ENCODE assay signal across 22 cellular contexts in the genomic region with DNA sequence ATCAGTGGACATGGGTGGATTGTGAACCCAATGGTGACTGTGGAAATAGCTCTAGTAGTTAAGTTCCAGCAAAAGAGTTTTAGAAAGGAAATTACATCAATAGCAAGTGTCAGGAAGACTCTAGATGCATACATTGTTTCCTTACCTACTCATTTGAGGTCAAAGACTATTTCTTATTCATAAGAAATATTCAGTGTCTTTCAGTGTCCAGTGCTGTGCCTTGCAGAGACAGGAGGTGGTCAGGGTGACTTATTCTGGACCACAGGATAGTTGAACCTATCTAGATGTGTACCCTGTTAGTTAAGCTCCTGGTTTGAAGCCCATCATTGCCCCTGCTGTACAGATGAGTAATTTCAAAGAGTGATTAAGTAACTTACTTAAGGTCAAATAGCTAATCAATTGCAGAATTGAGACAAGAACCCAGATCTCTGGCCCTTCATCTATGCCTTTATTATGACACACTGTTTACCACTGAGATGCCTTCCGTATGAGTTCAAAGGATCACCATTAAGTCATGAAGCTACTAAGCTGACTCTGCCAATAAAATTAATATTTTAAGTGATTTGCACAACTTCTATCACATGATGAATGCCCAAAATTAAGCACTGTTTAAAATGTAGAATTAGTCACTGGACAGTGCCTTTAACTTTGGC.
DNase-seq lines count a peak whose midpoint lies in the region; ATAC-seq, FAIRE-seq and TF ChIP-seq lines count a peak whose summit lies in the region.
"Had no signal": no experiment of that assay in that cellular context is flagged by ENCODE, and none has a peak within 500 bp of the region (broad histone marks: within the 10 kb centered on the region; RNA-seq: fewer than 3 reads in every experiment).

No MANE protein-coding gene starts in this region.

- no peaks in the 10 kb centered on the region for H3K4me1 Mint-ChIP-seq in activated CD4-positive, alpha-beta memory T cell treated with anti-CD3 and anti-CD28 coated beads, Interleukin-2, amount 10 ng/mL, durations not matched to agents 7 days and 5 days

- no peaks in the 10 kb centered on the region for H3K27me3 ChIP-seq in BJ (ENCODE audit: control insufficient read depth, insufficient read depth, low read length)
- no peaks in the 10 kb centered on the region for H3K27me3 ChIP-seq in mesenchymal stem cell (ENCODE audit: control insufficient read depth in 1 of 2, insufficient read depth in 1 of 2, low read length in 2 of 2)
- H3K27me3 ChIP-seq in HepG2 (ENCODE audit: control insufficient read depth in 1 of 2, insufficient read depth in 2 of 2, low read length in 2 of 2), result no peaks in the 10 kb centered on the region
- H3K27me3 ChIP-seq in hepatocyte, result no peaks in the 10 kb centered on the region
- H3K27me3 ChIP-seq: left lung, tibial artery had no signal

- no peak overlapping the region for H2AFZ ChIP-seq in mesenchymal stem cell (ENCODE audit: low read depth, low read length)
- no peak overlapping the region for H2AFZ ChIP-seq in HepG2 (ENCODE audit: low read length)
- no peak overlapping the region for H2AFZ ChIP-seq in hepatocyte

- POLR2A ChIA-PET in BJ (lab: Charles Lee) (interaction anchor here (0.6 kb wide), 1 partner anchor 68 kb away, joined by 6 read pairs; no protein-coding TSS in a partner anchor), HepG2 (lab: Yijun Ruan, JAX) (no interaction called here)
- POLR2A ChIA-PET in activated CD4-positive, alpha-beta memory T cell treated with anti-CD3 and anti-CD28 coated beads, Interleukin-2, amount 10 ng/mL, durations not matched to agents 7 days and 5 days (lab: Charles Lee), result no interaction called here

- no peak overlapping the region for H3K27ac Mint-ChIP-seq in activated CD4-positive, alpha-beta memory T cell treated with anti-CD3 and anti-CD28 coated beads, Interleukin-2, amount 10 ng/mL, durations not matched to agents 7 days and 5 days
- H3K27ac Mint-ChIP-seq: progenitor cell of endocrine pancreas, T-helper 17 cell had no signal

- no peak overlapping the region for H2BK120ac ChIP-seq in mesenchymal stem cell (ENCODE audit: low read depth, low read length)

- WGBS in mesenchymal stem cell, result 100% methylated on average over 1 of the region's 1 CpG
- 78% methylated on average over 1 of the region's 1 CpG for WGBS in HepG2 (ENCODE audit: low lambda C conversion rate)
- 77% methylated on average over 1 of the region's 1 CpG for WGBS in hepatocyte (ENCODE audit: low lambda C conversion rate, missing lambda C conversion rate)

- no peak for TF ChIP-seq POLR2A in HepG2 (IDR thresholded peaks at IDR 0.05; ENCODE audit: insufficient read depth in 1 of 2, low read depth in 2 of 2, low read length in 2 of 2)

- H3K4me3 Mint-ChIP-seq in activated CD4-positive, alpha-beta memory T cell treated with anti-CD3 and anti-CD28 coated beads, Interleukin-2, amount 10 ng/mL, durations not matched to agents 7 days and 5 days, result no peak overlapping the region
- H3K4me3 Mint-ChIP-seq: T-helper 17 cell had no signal

- no peaks in the 10 kb centered on the region for H3K9me3 Mint-ChIP-seq in activated CD4-positive, alpha-beta memory T cell treated with anti-CD3 and anti-CD28 coated beads, Interleukin-2, amount 10 ng/mL, durations not matched to agents 7 days and 5 days

- H2BK15ac ChIP-seq in mesenchymal stem cell (ENCODE audit: low read depth, poor library complexity, severe bottlenecking), result no peak overlapping the region

- no peaks in the 10 kb centered on the region for H4K20me1 ChIP-seq in HepG2 (ENCODE audit: insufficient read depth, low read length)
- no peaks in the 10 kb centered on the region for H4K20me1 ChIP-seq in hepatocyte (ENCODE audit: insufficient read depth, poor library complexity, severe bottlenecking)

- H3K79me2 ChIP-seq in HepG2 (ENCODE audit: insufficient read depth, low read length), result no peaks in the 10 kb centered on the region
- H3K79me2 ChIP-seq in hepatocyte, result no peaks in the 10 kb centered on the region

- H3K9ac ChIP-seq in mesenchymal stem cell (ENCODE audit: low read length) (peak overlapping the region; percentile 70), HepG2 (ENCODE audit: insufficient read depth, low read depth, low read length) (no peak overlapping the region)

- TF ChIP-seq CTCF in BJ (IDR thresholded peaks at IDR 0.05; ENCODE audit: insufficient read depth, low read depth, low read length) (no peak), choroid plexus epithelial cell (conservative IDR thresholded peaks at IDR 0.05; ENCODE audit: low read depth, low read length) (no peak), HepG2 (CRISPR knock-in tag; IDR thresholded peaks at IDR 0.05) (no peak), hepatocyte (IDR thresholded peaks at IDR 0.05; ENCODE audit: poor library complexity) (no peak)

- BruUV-seq in HepG2 (replicated peaks; lab: Mats Ljungman, UMichigan), result no TSS peak

- DNase-seq in BJ (ENCODE audit: low read depth) (peak; percentile 9), LHCN-M2 (ENCODE audit: low read depth) (peak; percentile 17), choroid plexus epithelial cell (ENCODE audit: low read depth) (peak; percentile 59), mesenchymal stem cell (no peak), NAMALWA (ENCODE audit: low spot score) (no peak), HepG2 (ENCODE audit: low spot score) (no peak), hepatocyte (ENCODE audit: low spot score) (no peak)
- no peak for DNase-seq in activated CD4-positive, alpha-beta memory T cell treated with anti-CD3 and anti-CD28 coated beads, Interleukin-2, amount 10 ng/mL, durations not matched to agents 7 days and 5 days
- DNase-seq: activated CD4-positive, alpha-beta T cell treated with anti-CD3 and anti-CD28 coated beads, Interleukin-2, amount 50 U/mL, for 1 hour; activated CD8-positive, alpha-beta memory T cell treated with anti-CD3 and anti-CD28 coated beads, Interleukin-2, amount 50 U/mL, for 4 hours; DMS79 treated with DMSO at 0.1 percent for 48 hours; head of caudate nucleus; left lung; NCI-H187 treated with DMSO at 0.1 percent for 48 hours; PC-3; stimulated activated CD4-positive, alpha-beta T cell treated with anti-CD3 and anti-CD28 coated beads, Interleukin-2, amount 100 ng/mL, for 24 hours; stimulated activated naive CD4-positive, alpha-beta T cell; T-helper 17 cell; tibial artery had no signal

- no peak overlapping the region for H4K8ac ChIP-seq in mesenchymal stem cell (ENCODE audit: low read length)

- peaks cover 2% of the 10 kb centered on the region for H3K79me1 ChIP-seq in mesenchymal stem cell (replicated peaks; ENCODE audit: low read length, poor library complexity, severe bottlenecking)

- no peaks in the 10 kb centered on the region; the same call in 1 of the 2 replicates for H3K36me3 ChIP-seq in BJ (ENCODE audit: control insufficient read depth, insufficient read depth, low read length)
- H3K36me3 ChIP-seq in mesenchymal stem cell (ENCODE audit: control insufficient read depth in 1 of 2, insufficient read depth in 2 of 2, low read depth in 1 of 2, low read length in 2 of 2), result no peaks in the 10 kb centered on the region
- H3K36me3 ChIP-seq in HepG2 (replicated peaks in 1 of 2; ENCODE audit: control insufficient read depth in 1 of 2, insufficient read depth in 2 of 2, low read length in 2 of 2), result no peaks in the 10 kb centered on the region
- H3K36me3 ChIP-seq in hepatocyte (replicated peaks; ENCODE audit: insufficient read depth, low read depth), result no peaks in the 10 kb centered on the region
- H3K36me3 ChIP-seq: HAP-1, left lung, tibial artery had no signal

- no peak for ATAC-seq in HepG2
- ATAC-seq: left lung, PC-3, T-helper 17 cell had no signal

- H3K18ac ChIP-seq in mesenchymal stem cell (ENCODE audit: low read depth in 1 of 2, low read length in 2 of 2), result no peak overlapping the region

- no peaks in the 10 kb centered on the region for H3K9me2 ChIP-seq in hepatocyte (replicated peaks; ENCODE audit: insufficient read depth)

- H3K4me3 ChIP-seq in BJ (ENCODE audit: low read depth, low read length) (no peak overlapping the region), choroid plexus epithelial cell (ENCODE audit: low read depth, low read length) (no peak overlapping the region), mesenchymal stem cell (ENCODE audit: insufficient read depth in 1 of 2, low read depth in 1 of 2, low read length in 2 of 2) (peak overlapping the region in 1 of 2 experiments; percentile 16), HepG2 (replicated peaks in 1 of 3; ENCODE audit: insufficient read depth in 1 of 3, low read depth in 2 of 3, low read length in 3 of 3) (no peak overlapping the region), hepatocyte (no peak overlapping the region)
- H3K4me3 ChIP-seq: HAP-1, left lung, skin epidermis, tibial artery had no signal

- no peak overlapping the region for H3K27ac ChIP-seq in mesenchymal stem cell (ENCODE audit: low read length, poor library complexity, severe bottlenecking)
- H3K27ac ChIP-seq in HepG2 (ENCODE audit: extremely low read length, insufficient read depth, low read length), result no peak overlapping the region
- H3K27ac ChIP-seq in hepatocyte, result no peak overlapping the region
- H3K27ac ChIP-seq: left lung, skin epidermis, tibial artery had no signal

- H4K91ac ChIP-seq in mesenchymal stem cell (ENCODE audit: low read length), result no peak overlapping the region

- no peak overlapping the region for H2BK5ac ChIP-seq in mesenchymal stem cell (ENCODE audit: low read depth, low read length, poor library complexity, severe bottlenecking)

- FAIRE-seq in HepG2 (lab: Jason Lieb, UNC), result no peak

- H3K4me1 ChIP-seq in mesenchymal stem cell (ENCODE audit: control insufficient read depth, insufficient read depth, low read depth, low read length) (no peaks in the 10 kb centered on the region), HepG2 (ENCODE audit: insufficient read depth, low read length) (0 out of 2 replicates have a peak, but pooled peaks cover 7% of the 10 kb centered on the region), hepatocyte (ENCODE audit: insufficient read depth) (no peaks in the 10 kb centered on the region)
- H3K4me1 ChIP-seq: left lung, tibial artery had no signal

- in situ Hi-C loops in HepG2 (cut with HindIII; ENCODE audit: extremely low pct_ligation_motif_present, low pct_unique_long_range_greater_than_20kb), result no loop called here

- H3K4me2 ChIP-seq in mesenchymal stem cell (ENCODE audit: low read length, poor library complexity, severe bottlenecking) (no peak overlapping the region), HepG2 (ENCODE audit: low read depth, low read length) (no peak overlapping the region), hepatocyte (no peak overlapping the region)

- H3K27me3 Mint-ChIP-seq in activated CD4-positive, alpha-beta memory T cell treated with anti-CD3 and anti-CD28 coated beads, Interleukin-2, amount 10 ng/mL, durations not matched to agents 7 days and 5 days, result no peaks in the 10 kb centered on the region
- H3K27me3 Mint-ChIP-seq: progenitor cell of endocrine pancreas, T-helper 17 cell had no signal

- intact Hi-C loops in HepG2 (cut with micrococcal nuclease; ENCODE audit: unreplicated experiment), result no loop called here

- no peak overlapping the region for H2AK5ac ChIP-seq in mesenchymal stem cell (ENCODE audit: low read length, severe bottlenecking)

- H3K4ac ChIP-seq in mesenchymal stem cell (ENCODE audit: low read depth in 1 of 2, low read length in 2 of 2), result no peak overlapping the region

- no peak for TF ChIP-seq RAD21 in HepG2 (CRISPR knock-in tag; IDR thresholded peaks at IDR 0.05)

- H2BK12ac ChIP-seq in mesenchymal stem cell (ENCODE audit: low read length in 2 of 2), result no peak overlapping the region

- H3K23ac ChIP-seq in mesenchymal stem cell (ENCODE audit: low read length in 2 of 2), result no peak overlapping the region

- H3K36me3 Mint-ChIP-seq in activated CD4-positive, alpha-beta memory T cell treated with anti-CD3 and anti-CD28 coated beads, Interleukin-2, amount 10 ng/mL, durations not matched to agents 7 days and 5 days (ENCODE audit: low read depth), result no peaks in the 10 kb centered on the region

- no peak overlapping the region for H3K14ac ChIP-seq in mesenchymal stem cell (ENCODE audit: low read length in 2 of 2)

- CTCF ChIA-PET in BJ (lab: Yijun Ruan, JAX) (interaction anchor here (0.6 kb wide), 1 partner anchor 288 kb away, joined by 3 read pairs; no protein-coding TSS in a partner anchor), HepG2 (lab: Yijun Ruan, JAX; ENCODE audit: low intra/inter-chr PET ratio, low total read pairs) (no interaction called here)
- CTCF ChIA-PET in activated CD4-positive, alpha-beta memory T cell treated with anti-CD3 and anti-CD28 coated beads, Interleukin-2, amount 10 ng/mL, durations not matched to agents 7 days and 5 days (lab: Charles Lee), result interaction anchor here (0.7 kb wide), 1 partner anchor 19 kb away, joined by 3 read pairs; no protein-coding TSS in a partner anchor

- TF ChIP-seq EP300 in HepG2 (IDR thresholded peaks at IDR 0.05; ENCODE audit: low read depth in 2 of 2, low read length in 2 of 2) (no peak), HepG2 (CRISPR knock-in tag; IDR thresholded peaks at IDR 0.05; ENCODE audit: borderline replicate concordance) (no peak)

- no peaks in the 10 kb centered on the region for H3K9me3 ChIP-seq in mesenchymal stem cell (ENCODE audit: control insufficient read depth, low read length)
- no peaks in the 10 kb centered on the region for H3K9me3 ChIP-seq in HepG2 (ENCODE audit: low read length)
- H3K9me3 ChIP-seq in hepatocyte (ENCODE audit: low read depth), result no peaks in the 10 kb centered on the region
- H3K9me3 ChIP-seq: HAP-1, left lung, tibial artery had no signal

Comparison
In these comparisons a context has a peak if more than half of its experiments do, and no peak if none do; other contexts are left out.
1. DNase-seq: peak in BJ (single experiment), LHCN-M2 (single experiment) and choroid plexus epithelial cell (single experiment); none in mesenchymal stem cell (single experiment), activated CD4-positive, alpha-beta memory T cell treated with anti-CD3 and anti-CD28 coated beads, Interleukin-2, amount 10 ng/mL, durations not matched to agents 7 days and 5 days (single experiment), NAMALWA (single experiment), HepG2 (single experiment) and hepatocyte (single experiment).